8 cellular contexts compared by ENCODE assay signal in the genomic region with DNA sequence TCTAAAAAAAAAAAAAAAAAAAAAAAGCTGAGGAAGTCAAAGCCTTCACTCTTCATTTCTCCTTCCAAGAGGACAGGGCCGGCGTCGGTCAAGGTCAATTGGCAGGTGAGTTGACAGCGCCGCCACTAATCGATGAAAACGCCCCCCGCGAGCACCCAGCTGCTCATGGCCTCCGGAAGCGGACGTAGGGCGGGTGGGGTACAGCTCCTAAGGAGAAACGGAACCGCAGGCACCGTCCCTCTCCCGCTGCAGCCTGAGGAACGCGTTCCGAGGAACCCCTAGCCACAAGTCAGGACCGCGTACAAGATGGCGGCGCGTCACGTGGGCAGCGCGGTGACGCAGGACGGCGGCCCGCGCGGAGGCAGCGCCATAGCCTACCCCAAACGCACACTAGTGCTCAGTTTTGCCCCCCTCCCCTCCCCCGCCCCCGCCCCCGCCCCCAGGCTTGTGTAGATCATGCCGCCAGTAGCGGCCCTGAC. TPM values are rescaled to one million over a fixed set of nuclear protein-coding genes. Genes with fewer than 3 reads are reported as not detected.
DNase-seq lines count a peak whose midpoint lies in the region; ATAC-seq, FAIRE-seq and TF ChIP-seq lines count a peak whose summit lies in the region.

A gene (plus strand): TSS at position 465 of the 479 bp plus-strand sequence. CDS start 16,045 bp downstream, outside the sequence.

- H3K36me3 ChIP-seq in psoas muscle (ENCODE audit: insufficient read depth in 1 of 2, low read depth in 1 of 2): no peaks in the 10 kb centered on the region
- no peaks in the 10 kb centered on the region for H3K36me3 ChIP-seq in urinary bladder (ENCODE audit: insufficient read depth)

- H3K4me3 ChIP-seq in psoas muscle (peak within 1 kb of the TSS; percentile 99), urinary bladder (ENCODE audit: low read depth, low read length) (peak within 1 kb of the TSS; percentile 87)

- 0% methylated on average over 33 to 41 of the region's 41 CpGs for WGBS in psoas muscle, 3 donors
- under 1% methylated on average over 41 of the region's 41 CpGs for WGBS in urinary bladder

- ATAC-seq in HG02759 (IDR thresholded peaks at IDR 0.05; ENCODE audit: unreplicated experiment): peak; percentile 87
- ATAC-seq in left ventricle myocardium superior: peak; percentile 92
- ATAC-seq in psoas muscle: peak; percentile 90 to 94 (median 92)

- intact Hi-C loops in T-helper 1 cell treated with Interleukin-12 subunit alpha and Interleukin-12 subunit beta and Interleukin-4 antibody, amounts not matched to agents 30 ng/mL and 1 ng/mL, for 36 hours (cut with micrococcal nuclease): loop anchor here (1.0 to 10.0 kb wide), 7 partner anchors 215 to 1019 kb away; a partner anchor contains a TSS
- intact Hi-C loops in left ventricle myocardium superior (cut with micrococcal nuclease) (no loop called here), psoas muscle (cut with DNase I) (loop anchor here in 1 of 2 donors (5.0 to 10.0 kb wide), 4 partner anchors 169 to 581 kb away; a partner anchor contains a TSS)

- DNase-seq in GM12892 (ENCODE audit: insufficient read length): peak; percentile 87
- peak; percentile 75 for DNase-seq in NCI-H1436 (lab: John Stamatoyannopoulos, UW)
- peak; percentile 24 to 93 (median 84) for DNase-seq in amygdala (lab: John Stamatoyannopoulos, UW)
- DNase-seq in left ventricle myocardium superior: peak; percentile 96
- peak; percentile 92 to 95 for DNase-seq in psoas muscle

- H3K27ac ChIP-seq in psoas muscle (peak within 1 kb of the TSS; percentile 96), urinary bladder (ENCODE audit: low read depth) (peak within 1 kb of the TSS; percentile 96)

- peak; percentile 97 for TF ChIP-seq POLR2A in GM12892 (IDR thresholded peaks at IDR 0.05; ENCODE audit: low read depth, low read length)

- H3K27me3 ChIP-seq in psoas muscle (ENCODE audit: insufficient read depth in 3 of 3, low read length in 2 of 3): no peaks in the 10 kb centered on the region

- TF ChIP-seq CTCF in psoas muscle (IDR thresholded peaks at IDR 0.05): no peak

- H3K9me3 ChIP-seq in psoas muscle: no peaks in the 10 kb centered on the region

- FAIRE-seq in GM12892 (lab: Jason Lieb, UNC): peak; percentile 89

- H3K4me1 ChIP-seq in psoas muscle (peaks cover 34% of the 10 kb centered on the region), urinary bladder (ENCODE audit: insufficient read depth) (peaks cover 2% of the 10 kb centered on the region)

RNA-seq across cellular contexts. Expression of the gene that starts here (rescaled TPM):
- polyA plus RNA-seq in GM12892 (2012; ENCODE audit: missing spikeins): 34.3 TPM
- 41.0 and 47.0 TPM in 2 replicates for total RNA-seq in T-helper 1 cell treated with Interleukin-12 subunit alpha and Interleukin-12 subunit beta and Interleukin-4 antibody, amounts not matched to agents 30 ng/mL and 1 ng/mL, for 36 hours
- total RNA-seq in left ventricle myocardium superior (25.9 TPM), psoas muscle (10 to 100 TPM; 41.3 to 72.5 (median 49.3) TPM), urinary bladder (51.2 TPM)
- polyA plus RNA-seq in psoas muscle (10 to 100 TPM; 20.8 to 34.8 (median 26.4) TPM), urinary bladder (20.2 TPM)

Comparison
In these comparisons a context has a peak if more than half of its experiments do, and no peak if none do; other contexts are left out.
1. Peak in every context shown above with its lines: DNase-seq, ATAC-seq, H3K4me3 ChIP-seq and H3K27ac ChIP-seq.